ENCODE assay signal across 15 cellular contexts in genomic region chr7:39703143-39703542, GRCh38.
DNase-seq lines count a peak whose midpoint lies in the region; ATAC-seq, FAIRE-seq and TF ChIP-seq lines count a peak whose summit lies in the region.
"Had no signal": no experiment of that assay in that cellular context is flagged by ENCODE, and none has a peak within 500 bp of the region (broad histone marks: within the 10 kb centered on the region; RNA-seq: fewer than 3 reads in every experiment).

No MANE protein-coding gene starts in this region.

- H3K4me2 ChIP-seq in neuronal stem cell (ENCODE audit: insufficient read depth, low read length, poor library complexity, severe bottlenecking) = no peak overlapping the region
- H3K4me2 ChIP-seq: BLaER1 treated with 17β-estradiol and CSF1 and Interleukin-3, amounts not matched to agents 10 nM and 100 nM had no signal

- H3K9me3 ChIP-seq in A673 (ENCODE audit: low read depth, low read length, poor library complexity, severe bottlenecking) (no peaks in the 10 kb centered on the region), neuronal stem cell (replicated peaks in 1 of 2; ENCODE audit: control insufficient read depth in 2 of 2, insufficient read depth in 1 of 2, low read depth in 1 of 2, low read length in 2 of 2) (no peaks in the 10 kb centered on the region)
- H3K9me3 ChIP-seq: BLaER1 treated with 17β-estradiol and CSF1 and Interleukin-3, amounts not matched to agents 10 nM and 100 nM; esophagus muscularis mucosa had no signal

- no peak overlapping the region for H4K8ac ChIP-seq in neuronal stem cell (ENCODE audit: low read depth, low read length)

- no peak for TF ChIP-seq POLR2A in GM12891 (IDR thresholded peaks at IDR 0.05; ENCODE audit: low read depth, low read length)

- no peak overlapping the region for H2AFZ ChIP-seq in neuronal stem cell (ENCODE audit: low read length)

- DNase-seq in A673 (ENCODE audit: low spot score) (peak; percentile 57), GM12891 (ENCODE audit: insufficient read length, low spot score) (no peak), fibroblast of the aortic adventitia (ENCODE audit: low read depth) (no peak), T1000 (lab: John Stamatoyannopoulos, UW) (no peak), neuronal stem cell (ENCODE audit: low spot score) (no peak)
- no peak for DNase-seq in activated CD4-positive, alpha-beta T cell treated with anti-CD3 and anti-CD28 coated beads, Interleukin-2, amount 50 U/mL, for 48 hours
- DNase-seq: activated CD4-positive, alpha-beta T cell treated with anti-CD3 and anti-CD28 coated beads for 48 hours; NCI-H226; OCI-M1; stimulated activated CD4-positive, alpha-beta T cell treated with anti-CD3 and anti-CD28 coated beads, Interleukin-4, amount 100 ng/mL, for 1 hour; stimulated activated naive B cell treated with anti-CD40 and anti-IgM and Interleukin-4, amounts not matched to agents 10 μg/mL and 1 μg/mL and 100 μg/mL, for 72 hours had no signal

- no peak overlapping the region for H2AK5ac ChIP-seq in neuronal stem cell (ENCODE audit: low read depth, low read length)

- H3K9ac ChIP-seq in neuronal stem cell (ENCODE audit: low read depth, low read length, poor library complexity) = no peak overlapping the region
- H3K9ac ChIP-seq: BLaER1 treated with 17β-estradiol and CSF1 and Interleukin-3, amounts not matched to agents 10 nM and 100 nM had no signal

- H2BK120ac ChIP-seq in neuronal stem cell (ENCODE audit: low read depth, low read length) = no peak overlapping the region

- no peak overlapping the region for H3K27ac ChIP-seq in A673 (ENCODE audit: low read depth, low read length, poor library complexity, severe bottlenecking)
- no peak overlapping the region for H3K27ac ChIP-seq in neuronal stem cell (replicated peaks; ENCODE audit: low read length)
- H3K27ac ChIP-seq: BLaER1 treated with 17β-estradiol and CSF1 and Interleukin-3, amounts not matched to agents 10 nM and 100 nM; esophagus muscularis mucosa had no signal

- no peak overlapping the region for H4K91ac ChIP-seq in neuronal stem cell (ENCODE audit: low read depth, low read length, poor library complexity)

- no peak overlapping the region for H2BK5ac ChIP-seq in neuronal stem cell (ENCODE audit: low read length)

- intact Hi-C loops in A673 (cut with micrococcal nuclease; ENCODE audit: unreplicated experiment) = no loop called here

- H3K4me1 ChIP-seq in A673 (ENCODE audit: insufficient read depth, low read length, poor library complexity, severe bottlenecking) (peaks cover 3% of the 10 kb centered on the region), neuronal stem cell (ENCODE audit: control insufficient read depth in 2 of 2, insufficient read depth in 1 of 2, low read depth in 1 of 2, low read length in 2 of 2) (no peaks in the 10 kb centered on the region)
- H3K4me1 ChIP-seq: esophagus muscularis mucosa had no signal

- H3K14ac ChIP-seq in neuronal stem cell (ENCODE audit: low read length) = no peak overlapping the region

- H3K27me3 ChIP-seq in A673 (replicated peaks; ENCODE audit: insufficient read depth, low read depth, low read length, poor library complexity) = no peaks in the 10 kb centered on the region
- no peaks in the 10 kb centered on the region for H3K27me3 ChIP-seq in neuronal stem cell (ENCODE audit: control insufficient read depth in 3 of 3, insufficient read depth in 3 of 3, low read depth in 1 of 3, low read length in 3 of 3)
- H3K27me3 ChIP-seq: BLaER1 treated with 17β-estradiol and CSF1 and Interleukin-3, amounts not matched to agents 10 nM and 100 nM; esophagus muscularis mucosa had no signal

- WGBS in neuronal stem cell (ENCODE audit: extremely low coverage in 2 of 2, insufficient read length in 2 of 2, insufficient replicate concordance in 1 of 2), 2 donors = no CpG with 5 or more reads among the region's 5 CpGs

- H3K23ac ChIP-seq in neuronal stem cell (ENCODE audit: low read depth, low read length, poor library complexity) = no peak overlapping the region

- no peak overlapping the region for H2BK12ac ChIP-seq in neuronal stem cell (ENCODE audit: low read length)

- TF ChIP-seq CTCF in A673 (conservative IDR thresholded peaks at IDR 0.05; ENCODE audit: low read depth, low read length) (peak; percentile 42), fibroblast of the aortic adventitia (IDR thresholded peaks at IDR 0.05; ENCODE audit: insufficient read depth, low read length) (peak; percentile 23)

- H2BK15ac ChIP-seq in neuronal stem cell (ENCODE audit: low read length) = no peak overlapping the region

- no peak overlapping the region for H3K4me3 ChIP-seq in A673 (ENCODE audit: low read depth, low read length, poor library complexity, severe bottlenecking)
- H3K4me3 ChIP-seq in fibroblast of the aortic adventitia (ENCODE audit: low read depth, low read length) = no peak overlapping the region
- no peak overlapping the region for H3K4me3 ChIP-seq in neuronal stem cell (ENCODE audit: low read length in 2 of 2)
- H3K4me3 ChIP-seq: BLaER1 treated with 17β-estradiol and CSF1 and Interleukin-3, amounts not matched to agents 10 nM and 100 nM; esophagus muscularis mucosa had no signal

- no peak overlapping the region for H3K18ac ChIP-seq in neuronal stem cell (ENCODE audit: low read length)

- BruUV-seq in A673 (replicated peaks; lab: Mats Ljungman, UMichigan) = no TSS peak

- H3K4ac ChIP-seq in neuronal stem cell (ENCODE audit: low read length) = no peak overlapping the region

- ATAC-seq in SK-N-SH treated with all-trans-retinoic acid at 6 μM for 48 hours (peak; percentile 63), HG03196 (IDR thresholded peaks at IDR 0.05; ENCODE audit: unreplicated experiment) (no peak)
- ATAC-seq: stimulated activated naive B cell treated with anti-CD40 and anti-IgM and Interleukin-4, amounts not matched to agents 10 μg/mL and 1 μg/mL and 100 μg/mL, for 72 hours had no signal

- peak; percentile 28 for FAIRE-seq in GM12891 (lab: Jason Lieb, UNC)

- H3K79me1 ChIP-seq in neuronal stem cell (ENCODE audit: low read depth, low read length) = no peaks in the 10 kb centered on the region

- CTCF ChIA-PET in A673 (lab: Charles Lee) = no interaction called here

- POLR2A ChIA-PET in A673 (lab: Charles Lee; ENCODE audit: low non-redundant PET) = no interaction called here

- H3K36me3 ChIP-seq in A673 (ENCODE audit: insufficient read depth, low read length, poor library complexity, severe bottlenecking) = peaks cover 4% of the 10 kb centered on the region
- H3K36me3 ChIP-seq in neuronal stem cell (replicated peaks in 1 of 2; ENCODE audit: control insufficient read depth in 2 of 2, insufficient read depth in 2 of 2, low read length in 2 of 2) = peaks cover 7 to 63% of the 10 kb centered on the region in 2 donors

TF ChIP-seq in GM12891, 5 proteins besides CTCF, POLR2A, EP300 and RAD21:
- TF ChIP-seq POU2F2 (IDR thresholded peaks at IDR 0.05; ENCODE audit: low read depth, low read length) (no peak), TAF1 (IDR thresholded peaks at IDR 0.05; ENCODE audit: low read depth, low read length) (no peak), POLR2AphosphoS5 (IDR thresholded peaks at IDR 0.05; ENCODE audit: low read depth, low read length) (no peak), SPI1 (IDR thresholded peaks at IDR 0.05; ENCODE audit: low read depth, low read length) (no peak), PAX5 (IDR thresholded peaks at IDR 0.05; ENCODE audit: insufficient read depth, low read length, severe bottlenecking) (no peak)
TF ChIP-seq in GM12891: peak in this region for 0.

TF ChIP-seq in SK-N-SH treated with all-trans-retinoic acid at 6 μM for 48 hours, 23 proteins besides CTCF, POLR2A, EP300 and RAD21 (continues in another document):
- TF ChIP-seq BACH2 (CRISPR knock-in tag; IDR thresholded peaks at IDR 0.05; ENCODE audit: borderline replicate concordance) = no peak
- TF ChIP-seq ESRRG (CRISPR knock-in tag; IDR thresholded peaks at IDR 0.05) = no peak
- no peak for TF ChIP-seq ZFP30 (CRISPR knock-in tag; IDR thresholded peaks at IDR 0.05)
- no peak for TF ChIP-seq SNAI2 (CRISPR knock-in tag; IDR thresholded peaks at IDR 0.05)
- no peak for TF ChIP-seq ZNF565 (CRISPR knock-in tag; conservative IDR thresholded peaks at IDR 0.05; ENCODE audit: low read depth)
- TF ChIP-seq ZFP3 (CRISPR knock-in tag; IDR thresholded peaks at IDR 0.05) = no peak
- TF ChIP-seq, protein P1, sequence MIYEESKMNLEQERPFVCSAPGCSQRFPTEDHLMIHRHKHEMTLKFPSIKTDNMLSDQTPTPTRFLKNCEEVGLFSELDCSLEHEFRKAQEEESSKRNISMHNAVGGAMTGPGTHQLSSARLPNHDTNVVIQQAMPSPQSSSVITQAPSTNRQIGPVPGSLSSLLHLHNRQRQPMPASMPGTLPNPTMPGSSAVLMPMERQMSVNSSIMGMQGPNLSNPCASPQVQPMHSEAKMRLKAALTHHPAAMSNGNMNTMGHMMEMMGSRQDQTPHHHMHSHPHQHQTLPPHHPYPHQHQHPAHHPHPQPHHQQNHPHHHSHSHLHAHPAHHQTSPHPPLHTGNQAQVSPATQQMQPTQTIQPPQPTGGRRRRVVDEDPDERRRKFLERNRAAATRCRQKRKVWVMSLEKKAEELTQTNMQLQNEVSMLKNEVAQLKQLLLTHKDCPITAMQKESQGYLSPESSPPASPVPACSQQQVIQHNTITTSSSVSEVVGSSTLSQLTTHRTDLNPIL (CRISPR knock-in tag; IDR thresholded peaks at IDR 0.05; ENCODE audit: low read depth) = no peak
- TF ChIP-seq RARB (CRISPR knock-in tag; IDR thresholded peaks at IDR 0.05) = no peak
- TF ChIP-seq, protein P2, sequence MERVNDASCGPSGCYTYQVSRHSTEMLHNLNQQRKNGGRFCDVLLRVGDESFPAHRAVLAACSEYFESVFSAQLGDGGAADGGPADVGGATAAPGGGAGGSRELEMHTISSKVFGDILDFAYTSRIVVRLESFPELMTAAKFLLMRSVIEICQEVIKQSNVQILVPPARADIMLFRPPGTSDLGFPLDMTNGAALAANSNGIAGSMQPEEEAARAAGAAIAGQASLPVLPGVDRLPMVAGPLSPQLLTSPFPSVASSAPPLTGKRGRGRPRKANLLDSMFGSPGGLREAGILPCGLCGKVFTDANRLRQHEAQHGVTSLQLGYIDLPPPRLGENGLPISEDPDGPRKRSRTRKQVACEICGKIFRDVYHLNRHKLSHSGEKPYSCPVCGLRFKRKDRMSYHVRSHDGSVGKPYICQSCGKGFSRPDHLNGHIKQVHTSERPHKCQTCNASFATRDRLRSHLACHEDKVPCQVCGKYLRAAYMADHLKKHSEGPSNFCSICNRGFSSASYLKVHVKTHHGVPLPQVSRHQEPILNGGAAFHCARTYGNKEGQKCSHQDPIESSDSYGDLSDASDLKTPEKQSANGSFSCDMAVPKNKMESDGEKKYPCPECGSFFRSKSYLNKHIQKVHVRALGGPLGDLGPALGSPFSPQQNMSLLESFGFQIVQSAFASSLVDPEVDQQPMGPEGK (CRISPR knock-in tag; IDR thresholded peaks at IDR 0.05; ENCODE audit: borderline replicate concordance) = no peak
